Comparison of ENCODE assay signal across 1 cellular context in genomic region chr12:113238309-113238708, GRCh38.
TF ChIP-seq lines count a peak whose summit lies in the region.

No MANE protein-coding gene starts in this region.

TF ChIP-seq in K562, 482 proteins besides CTCF, POLR2A, EP300 and RAD21 (continued from another document):
- TF ChIP-seq TRIM25 (IDR thresholded peaks at IDR 0.05; ENCODE audit: borderline replicate concordance): no peak
- no peak for TF ChIP-seq PRMT5 (CRISPR knock-in tag; IDR thresholded peaks at IDR 0.05)
- TF ChIP-seq ETV6 (IDR thresholded peaks at IDR 0.05; ENCODE audit: borderline replicate concordance in 1 of 2, low read depth in 2 of 2, low read length in 1 of 2): no peak
- TF ChIP-seq ETV6 (CRISPR knock-in tag; IDR thresholded peaks at IDR 0.05; ENCODE audit: borderline replicate concordance): no peak
- TF ChIP-seq RAD51 (IDR thresholded peaks at IDR 0.05; ENCODE audit: borderline replicate concordance, low read depth): peak; percentile 16; the same call in 1 of the 2 replicates
- peak; percentile 25; the same call in 1 of the 2 replicates for TF ChIP-seq USF1 (CRISPR knock-in tag; IDR thresholded peaks at IDR 0.05)
- TF ChIP-seq ZNF695 (CRISPR knock-in tag; IDR thresholded peaks at IDR 0.05): no peak
- no peak; the same call in 1 of the 2 replicates for TF ChIP-seq ZNF766 (CRISPR knock-in tag; conservative IDR thresholded peaks at IDR 0.05)
- no peak for TF ChIP-seq ZNF507 (tag; conservative IDR thresholded peaks at IDR 0.05)
- no peak for TF ChIP-seq ZNF384 (IDR thresholded peaks at IDR 0.05; ENCODE audit: low read depth, low read length)
- no peak for TF ChIP-seq MXD1 (CRISPR knock-in tag; IDR thresholded peaks at IDR 0.05; ENCODE audit: borderline replicate concordance, poor library complexity, severe bottlenecking)
- peak; percentile 89 for TF ChIP-seq CBFA2T3 (IDR thresholded peaks at IDR 0.05)
- TF ChIP-seq PHB2 (IDR thresholded peaks at IDR 0.05; ENCODE audit: low read depth): 0 out of 2 replicates have a peak, but pooled peaks have one; percentile 42
- peak; percentile 68 to 92; a peak in 3 of 4 replicates for TF ChIP-seq RCOR1 (IDR thresholded peaks at IDR 0.05; ENCODE audit: borderline replicate concordance in 1 of 2, low read depth in 2 of 2, low read length in 2 of 2)
- TF ChIP-seq SFPQ (IDR thresholded peaks at IDR 0.05; ENCODE audit: low read depth, low read length): no peak
- TF ChIP-seq RUNX1 (IDR thresholded peaks at IDR 0.05; ENCODE audit: low read depth): no peak
- TF ChIP-seq CEBPB (tag; IDR thresholded peaks at IDR 0.05): no peak
- peak; percentile 69; the same call in 1 of the 2 replicates for TF ChIP-seq MYC (IDR thresholded peaks at IDR 0.05; ENCODE audit: low read depth, low read length)
- no peak for TF ChIP-seq MYC (CRISPR knock-in tag; IDR thresholded peaks at IDR 0.05; ENCODE audit: borderline replicate concordance, low read depth)
- peak; percentile 93 for TF ChIP-seq NFIC (IDR thresholded peaks at IDR 0.05)
- peak; percentile 49; the same call in 1 of the 2 replicates for TF ChIP-seq POLR2AphosphoS5 (IDR thresholded peaks at IDR 0.05; ENCODE audit: control insufficient read depth, insufficient read depth, low read depth, low read length)
- peak; percentile 70 for TF ChIP-seq L3MBTL2 (IDR thresholded peaks at IDR 0.05)
- no peak for TF ChIP-seq XRCC5 (IDR thresholded peaks at IDR 0.05; ENCODE audit: low read depth, low read length)
- TF ChIP-seq DPF2 (IDR thresholded peaks at IDR 0.05): peak; percentile 84
- no peak for TF ChIP-seq PATZ1 (CRISPR knock-in tag; IDR thresholded peaks at IDR 0.05; ENCODE audit: borderline replicate concordance)
- TF ChIP-seq E2F8 (IDR thresholded peaks at IDR 0.05; ENCODE audit: low read depth, partially characterized antibody): no peak
- TF ChIP-seq MIER1 (IDR thresholded peaks at IDR 0.05; ENCODE audit: low read depth): no peak
- TF ChIP-seq THRA (IDR thresholded peaks at IDR 0.05): 0 out of 2 replicates have a peak, but pooled peaks have one; percentile 29
- TF ChIP-seq LEF1 (IDR thresholded peaks at IDR 0.05): peak; percentile 51; the same call in 1 of the 2 replicates
- TF ChIP-seq NR2C2 (CRISPR knock-in tag; IDR thresholded peaks at IDR 0.05): no peak
- TF ChIP-seq NR2C2 (tag; IDR thresholded peaks at IDR 0.05): peak; percentile 64
- TF ChIP-seq TAL1 (IDR thresholded peaks at IDR 0.05): peak; percentile 74
- TF ChIP-seq PURB (CRISPR knock-in tag; IDR thresholded peaks at IDR 0.05; ENCODE audit: low read depth): no peak
- TF ChIP-seq CBX1 (IDR thresholded peaks at IDR 0.05; ENCODE audit: low read depth): no peak
- TF ChIP-seq ZNF592 (IDR thresholded peaks at IDR 0.05): peak; percentile 41
- no peak for TF ChIP-seq TCF7L2 (IDR thresholded peaks at IDR 0.05; ENCODE audit: low read depth, low read length)
- no peak for TF ChIP-seq ZNF780A (CRISPR knock-in tag; IDR thresholded peaks at IDR 0.05)
- 0 out of 2 replicates have a peak, but pooled peaks have one; percentile 42 for TF ChIP-seq NBN (IDR thresholded peaks at IDR 0.05; ENCODE audit: low read depth)
- no peak for TF ChIP-seq ZKSCAN3 (CRISPR knock-in tag; IDR thresholded peaks at IDR 0.05)
